ENCODE assay signal across 14 cellular contexts in the genomic region with DNA sequence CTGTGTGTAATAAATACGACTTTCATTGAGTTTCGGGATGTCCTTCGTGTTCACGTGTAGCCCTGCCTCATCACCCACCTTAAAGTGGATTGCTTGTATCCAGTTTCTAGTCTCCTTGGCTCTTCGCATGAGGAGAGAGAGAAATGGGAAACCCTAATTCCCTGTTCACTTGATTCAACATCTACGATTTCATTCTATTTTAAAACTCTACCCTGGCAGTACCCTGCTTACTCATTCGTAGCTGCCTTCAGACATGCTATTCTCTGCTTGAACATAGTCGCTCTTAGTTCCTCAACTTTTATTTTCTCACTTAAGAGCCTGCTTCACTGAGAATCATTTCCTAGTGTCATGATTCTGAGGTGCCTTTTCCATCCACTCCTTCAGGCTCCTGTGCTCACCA.
A peak's percentile ranks its signal among the peaks of the same experiment; 100 is the strongest.
DNase-seq lines count a peak whose midpoint lies in the region; ATAC-seq and TF ChIP-seq lines count a peak whose summit lies in the region.
"Had no signal": no experiment of that assay in that cellular context is flagged by ENCODE, and none has a peak within 500 bp of the region (broad histone marks: within the 10 kb centered on the region; RNA-seq: fewer than 3 reads in every experiment).

No MANE protein-coding gene starts in this region.

- intact Hi-C loops in psoas muscle (cut with DNase I): no loop called here

- H3K36me3 Mint-ChIP-seq in chondrocyte (ENCODE audit: low read depth) (no peaks in the 10 kb centered on the region), mesothelial cell of epicardium (peaks cover 6% of the 10 kb centered on the region)
- H3K36me3 Mint-ChIP-seq in activated T-cell treated with anti-CD3 and anti-CD28 coated beads, Interleukin-2, amount 50 U/mL, for 4 hours (ENCODE audit: insufficient read depth): no peaks in the 10 kb centered on the region
- H3K36me3 Mint-ChIP-seq: CD8-positive, alpha-beta T cell had no signal

- H3K9me3 Mint-ChIP-seq in chondrocyte (ENCODE audit: low read depth) (peaks cover 3% of the 10 kb centered on the region), mesothelial cell of epicardium (peaks cover 5% of the 10 kb centered on the region)
- peaks cover 4% of the 10 kb centered on the region for H3K9me3 Mint-ChIP-seq in activated T-cell treated with anti-CD3 and anti-CD28 coated beads, Interleukin-2, amount 50 U/mL, for 4 hours

- peaks cover 42% of the 10 kb centered on the region for H3K4me1 Mint-ChIP-seq in chondrocyte (ENCODE audit: low read depth)
- peaks cover 57% of the 10 kb centered on the region for H3K4me1 Mint-ChIP-seq in mesothelial cell of epicardium
- no peaks in the 10 kb centered on the region for H3K4me1 Mint-ChIP-seq in activated T-cell treated with anti-CD3 and anti-CD28 coated beads, Interleukin-2, amount 50 U/mL, for 4 hours (ENCODE audit: low read depth)
- H3K4me1 Mint-ChIP-seq: B cell had no signal

- no peak for TF ChIP-seq EP300 in upper lobe of left lung (IDR thresholded peaks at IDR 0.05)

- H3K27me3 Mint-ChIP-seq in chondrocyte (ENCODE audit: low read depth) (no peaks in the 10 kb centered on the region), mesothelial cell of epicardium (ENCODE audit: low read depth) (no peaks in the 10 kb centered on the region)
- no peaks in the 10 kb centered on the region for H3K27me3 Mint-ChIP-seq in activated T-cell treated with anti-CD3 and anti-CD28 coated beads, Interleukin-2, amount 50 U/mL, for 4 hours (ENCODE audit: low read depth)
- H3K27me3 Mint-ChIP-seq: B cell had no signal

- H3K27me3 ChIP-seq in psoas muscle (ENCODE audit: insufficient read depth in 3 of 3, low read length in 2 of 3) (no peaks in the 10 kb centered on the region), upper lobe of left lung (no peaks in the 10 kb centered on the region)
- H3K27me3 ChIP-seq: BLaER1 treated with 17β-estradiol and CSF1 and Interleukin-3, amounts not matched to agents 10 nM and 100 nM had no signal

- H3K27ac ChIP-seq in psoas muscle: peak overlapping the region; percentile 84
- no peak overlapping the region for H3K27ac ChIP-seq in upper lobe of left lung
- H3K27ac ChIP-seq: BLaER1 treated with 17β-estradiol and CSF1 and Interleukin-3, amounts not matched to agents 10 nM and 100 nM; GM23248 had no signal

- H3K4me1 ChIP-seq in psoas muscle (peaks cover 37% of the 10 kb centered on the region), upper lobe of left lung (no peaks in the 10 kb centered on the region)

- H3K36me3 ChIP-seq in psoas muscle (ENCODE audit: insufficient read depth in 1 of 2, low read depth in 1 of 2) (no peaks in the 10 kb centered on the region), upper lobe of left lung (no peaks in the 10 kb centered on the region)
- H3K36me3 ChIP-seq: HAP-1 had no signal

- H3K27ac Mint-ChIP-seq in chondrocyte (ENCODE audit: unreplicated experiment) (peak overlapping the region; percentile 52), mesothelial cell of epicardium (peak overlapping the region; percentile 40)
- H3K27ac Mint-ChIP-seq: B cell; CD8-positive, alpha-beta T cell had no signal

- H3K4me3 ChIP-seq in psoas muscle (peak overlapping the region; percentile 9), upper lobe of left lung (no peak overlapping the region)
- H3K4me3 ChIP-seq: BLaER1 treated with 17β-estradiol and CSF1 and Interleukin-3, amounts not matched to agents 10 nM and 100 nM; GM23248; HAP-1 had no signal

- H3K9me3 ChIP-seq in psoas muscle (no peaks in the 10 kb centered on the region), upper lobe of left lung (no peaks in the 10 kb centered on the region)
- H3K9me3 ChIP-seq: HAP-1 had no signal

- no peak for DNase-seq in chondrocyte (ENCODE audit: low spot score)
- no peak for DNase-seq in mesothelial cell of epicardium (ENCODE audit: low spot score in 2 of 2, unreplicated experiment in 2 of 2)
- DNase-seq in psoas muscle: no peak
- DNase-seq in upper lobe of left lung: no peak
- no peak for DNase-seq in activated T-cell treated with anti-CD3 and anti-CD28 coated beads, Interleukin-2, amount 50 U/mL, for 4 hours
- no peak for DNase-seq in GDM1 (lab: John Stamatoyannopoulos, UW)
- DNase-seq: Calu3; CD8-positive, alpha-beta T cell; DND-41; EL; GM23248 had no signal

- TF ChIP-seq CTCF in chondrocyte (IDR thresholded peaks at IDR 0.05): no peak
- TF ChIP-seq CTCF in mesothelial cell of epicardium (IDR thresholded peaks at IDR 0.05; ENCODE audit: unreplicated experiment): no peak
- no peak for TF ChIP-seq CTCF in psoas muscle (IDR thresholded peaks at IDR 0.05)
- TF ChIP-seq CTCF in upper lobe of left lung (IDR thresholded peaks at IDR 0.05): no peak

- H3K4me3 Mint-ChIP-seq in chondrocyte (ENCODE audit: unreplicated experiment): no peak overlapping the region
- no peak overlapping the region for H3K4me3 Mint-ChIP-seq in mesothelial cell of epicardium
- no peak overlapping the region for H3K4me3 Mint-ChIP-seq in activated T-cell treated with anti-CD3 and anti-CD28 coated beads, Interleukin-2, amount 50 U/mL, for 4 hours
- H3K4me3 Mint-ChIP-seq: B cell; CD8-positive, alpha-beta T cell had no signal

- WGBS in psoas muscle, 3 donors: 31 to 36% (median 36%) methylated on average over 8 of the region's 8 CpGs
- WGBS in upper lobe of left lung, 2 donors: 84 to 87% methylated on average over 8 of the region's 8 CpGs

- peak; percentile 76 to 90 (median 86) for ATAC-seq in psoas muscle
- ATAC-seq in upper lobe of left lung (ENCODE audit: low FRiP score in 2 of 2): no peak
- no peak for ATAC-seq in activated T-cell treated with anti-CD3 and anti-CD28 coated beads, Interleukin-2, amount 50 U/mL, for 4 hours
- ATAC-seq: CD8-positive, alpha-beta T cell had no signal

- TF ChIP-seq POLR2A in upper lobe of left lung (IDR thresholded peaks at IDR 0.05): no peak

Comparison
In these comparisons a context has a peak if more than half of its experiments do, and no peak if none do; other contexts are left out.
1. ATAC-seq: peak in psoas muscle (4 of 4); none in upper lobe of left lung (0 of 2) and activated T-cell treated with anti-CD3 and anti-CD28 coated beads, Interleukin-2, amount 50 U/mL, for 4 hours (0 of 2).